ENCODE assay signal across 19 cellular contexts in genomic region chrX:23982891-23983290, GRCh38. TPM values are rescaled to one million over a fixed set of nuclear protein-coding genes. Genes with fewer than 3 reads are reported as not detected.
DNase-seq lines count a peak whose midpoint lies in the region; ATAC-seq and TF ChIP-seq lines count a peak whose summit lies in the region.
"Had no signal": no experiment of that assay in that cellular context is flagged by ENCODE, and none has a peak within 500 bp of the region (broad histone marks: within the 10 kb centered on the region; RNA-seq: fewer than 3 reads in every experiment).

No MANE protein-coding gene starts in this region.

- no peaks in the 10 kb centered on the region for H3K79me1 ChIP-seq in H9 (ENCODE audit: insufficient read depth, low read depth, low read length, poor library complexity, severe bottlenecking)

- no peak overlapping the region for H4K91ac ChIP-seq in H9 (ENCODE audit: insufficient read length, low read depth, low read length)

- H3K4me2 ChIP-seq in H9 (ENCODE audit: insufficient read depth, insufficient read length, low read length), result no peak overlapping the region

- no peak for TF ChIP-seq CTCF in H9 (conservative IDR thresholded peaks at IDR 0.05)
- TF ChIP-seq CTCF in WTC11 (IDR thresholded peaks at IDR 0.05), result no peak
- no peak for TF ChIP-seq CTCF in thyroid gland (IDR thresholded peaks at IDR 0.05)
- no peak for TF ChIP-seq CTCF in upper lobe of right lung (IDR thresholded peaks at IDR 0.05)

- no peaks in the 10 kb centered on the region for H3K79me2 ChIP-seq in H9 (ENCODE audit: insufficient read depth, low read length)

- no peak overlapping the region for H2BK20ac ChIP-seq in H9 (ENCODE audit: low read depth, low read length, poor library complexity, severe bottlenecking)

- H3K27me3 Mint-ChIP-seq in H9 (ENCODE audit: low read depth) (no peaks in the 10 kb centered on the region), WTC11 (ENCODE audit: low read depth) (no peaks in the 10 kb centered on the region)
- H3K27me3 Mint-ChIP-seq in central memory CD8-positive, alpha-beta T cell, result no peaks in the 10 kb centered on the region
- H3K27me3 Mint-ChIP-seq: CD4-positive, CD25-positive, alpha-beta regulatory T cell had no signal

- DNase-seq in ELF-1 (ENCODE audit: low read depth, low spot score), result peak; percentile 29
- no peak for DNase-seq in H9
- no peak for DNase-seq in WTC11 (ENCODE audit: low spot score)
- no peak for DNase-seq in central memory CD8-positive, alpha-beta T cell (ENCODE audit: low spot score in 2 of 2)
- no peak for DNase-seq in thyroid gland
- no peak for DNase-seq in upper lobe of right lung
- DNase-seq in NCI-H2227 (lab: John Stamatoyannopoulos, UW; ENCODE audit: unreplicated experiment), result no peak
- DNase-seq: ACHN; BE2C; C1 segment of cervical spinal cord; CD4-positive, CD25-positive, alpha-beta regulatory T cell; CD8-positive, alpha-beta memory T cell; COR-L47; DMS 273 treated with DMSO at 0.1 percent for 48 hours; DMS53; DND-41; EL; HCEC 1CT; KG1 had no signal

- H3K14ac ChIP-seq in H9 (ENCODE audit: insufficient read depth, low read length), result no peak overlapping the region

- no peak overlapping the region for H3K9ac ChIP-seq in H9 (ENCODE audit: extremely low read depth, insufficient read length, low read length)

- H3K27ac Mint-ChIP-seq in H9 (peak overlapping the region; percentile 4 to 77 (median 9); a peak in 5 of 7 replicates), WTC11 (peak overlapping the region; percentile 24; the same call in 1 of the 2 replicates)
- H3K27ac Mint-ChIP-seq in central memory CD8-positive, alpha-beta T cell (ENCODE audit: low read depth), result peak overlapping the region; percentile 33

- H3K4me1 Mint-ChIP-seq in H9, result peaks cover 30 to 39% of the 10 kb centered on the region in 2 experiments
- peaks cover 30% of the 10 kb centered on the region for H3K4me1 Mint-ChIP-seq in WTC11
- peaks cover 11% of the 10 kb centered on the region for H3K4me1 Mint-ChIP-seq in central memory CD8-positive, alpha-beta T cell

- no peak for TF ChIP-seq POLR2A in thyroid gland (IDR thresholded peaks at IDR 0.05)

- H3K4me3 ChIP-seq in thyroid gland (replicated peaks in 1 of 3) (no peak overlapping the region), upper lobe of right lung (no peak overlapping the region)

- H3T11ph ChIP-seq in H9 (ENCODE audit: low read length), result no peak overlapping the region

- H4K8ac ChIP-seq in H9 (replicated peaks; ENCODE audit: insufficient read length, low read depth, low read length), result no peak overlapping the region

- intact Hi-C loops in thyroid gland (cut with DNase I), result no loop called here
- intact Hi-C loops in upper lobe of right lung (cut with DNase I), result no loop called here

- H3K23ac ChIP-seq in H9 (ENCODE audit: insufficient read length, low read depth, low read length), result no peak overlapping the region

- no peaks in the 10 kb centered on the region for H4K20me1 ChIP-seq in H9 (ENCODE audit: control insufficient read depth, insufficient read depth, insufficient read length)

- H3K4ac ChIP-seq in H9 (ENCODE audit: low read depth, low read length), result no peak overlapping the region

- ATAC-seq in WTC11, result no peak
- ATAC-seq in central memory CD8-positive, alpha-beta T cell (replicated peaks; ENCODE audit: extremely low read depth, poor library complexity, severe bottlenecking), result no peak
- ATAC-seq in upper lobe of right lung, result no peak

- no peak overlapping the region for H2AFZ ChIP-seq in H9 (ENCODE audit: low read length)

- H3K9me3 ChIP-seq in H9 (ENCODE audit: control insufficient read depth, low read depth, low read length) (no peaks in the 10 kb centered on the region), thyroid gland (no peaks in the 10 kb centered on the region), upper lobe of right lung (no peaks in the 10 kb centered on the region)
- H3K9me3 ChIP-seq: BE2C had no signal

- no peaks in the 10 kb centered on the region for H3K23me2 ChIP-seq in H9 (ENCODE audit: insufficient read length, low read depth, low read length, poor library complexity, severe bottlenecking)

- H3K9me3 Mint-ChIP-seq in H9 (no peaks in the 10 kb centered on the region), WTC11 (no peaks in the 10 kb centered on the region)
- H3K9me3 Mint-ChIP-seq in central memory CD8-positive, alpha-beta T cell, result no peaks in the 10 kb centered on the region
- H3K9me3 Mint-ChIP-seq: CD8-positive, alpha-beta memory T cell had no signal

- H3K56ac ChIP-seq in H9 (ENCODE audit: insufficient read length, low read depth, low read length), result no peak overlapping the region

- H2BK12ac ChIP-seq in H9 (ENCODE audit: insufficient read length, low read depth, low read length), result no peak overlapping the region

- H3K27me3 ChIP-seq in H9 (ENCODE audit: insufficient read depth, low read length) (no peaks in the 10 kb centered on the region), thyroid gland (no peaks in the 10 kb centered on the region), upper lobe of right lung (no peaks in the 10 kb centered on the region)
- H3K27me3 ChIP-seq: BE2C had no signal

- POLR2A ChIA-PET in WTC11 (lab: Charles Lee), result no interaction called here

- H3K36me3 ChIP-seq in thyroid gland (no peaks in the 10 kb centered on the region), upper lobe of right lung (peaks cover 16% of the 10 kb centered on the region)

- no peak overlapping the region for H3K18ac ChIP-seq in H9 (ENCODE audit: insufficient read length, low read depth, low read length)

- H2BK120ac ChIP-seq in H9 (ENCODE audit: low read depth, low read length, poor library complexity, severe bottlenecking), result no peak overlapping the region

- H3K4me1 ChIP-seq in H9 (ENCODE audit: insufficient read depth, low read length), result peaks cover 7% of the 10 kb centered on the region; the same call in 1 of the 2 replicates
- no peaks in the 10 kb centered on the region for H3K4me1 ChIP-seq in thyroid gland
- H3K4me1 ChIP-seq in upper lobe of right lung, result no peaks in the 10 kb centered on the region
- H3K4me1 ChIP-seq: BE2C had no signal

- H4K5ac ChIP-seq in H9 (ENCODE audit: insufficient read length, low read depth, low read length), result no peak overlapping the region

- no peak overlapping the region for H2AK5ac ChIP-seq in H9 (ENCODE audit: insufficient read length, low read length)

- no peak overlapping the region for H2BK15ac ChIP-seq in H9 (ENCODE audit: low read depth, low read length)

- no CpG with 5 or more reads among the region's 1 CpG for WGBS in H9 (ENCODE audit: extremely low coverage, insufficient read length, low lambda C conversion rate)
- whole genome bisulfite sequencing in thyroid gland, 2 donors, result 78 to 79% methylated on average over 1 of the region's 1 CpG

- H3K36me3 Mint-ChIP-seq in H9 (ENCODE audit: insufficient read depth in 1 of 3, low read depth in 3 of 3), result peaks cover 6 to 27% (median 22%) of the 10 kb centered on the region in 3 experiments; a peak in 6 of 7 replicates
- peaks cover 1% of the 10 kb centered on the region for H3K36me3 Mint-ChIP-seq in WTC11
- H3K36me3 Mint-ChIP-seq in central memory CD8-positive, alpha-beta T cell (ENCODE audit: insufficient read depth), result peaks cover 19% of the 10 kb centered on the region

- no peak overlapping the region for H3K27ac ChIP-seq in H9 (ENCODE audit: insufficient read length, low read depth, low read length)
- no peak overlapping the region for H3K27ac ChIP-seq in thyroid gland
- H3K27ac ChIP-seq in upper lobe of right lung, result no peak overlapping the region

- H3K4me3 Mint-ChIP-seq in H9 (no peak overlapping the region), WTC11 (no peak overlapping the region)
- H3K4me3 Mint-ChIP-seq in central memory CD8-positive, alpha-beta T cell, result no peak overlapping the region
- H3K4me3 Mint-ChIP-seq: CD4-positive, CD25-positive, alpha-beta regulatory T cell; CD8-positive, alpha-beta memory T cell had no signal

- CTCF ChIA-PET in WTC11 (lab: Charles Lee), result interaction anchor here (1.0 kb wide), 1 partner anchor 71 kb away, joined by 4 read pairs; no protein-coding TSS in a partner anchor

- no peak overlapping the region for H2BK5ac ChIP-seq in H9 (ENCODE audit: insufficient read length, low read length)

TF ChIP-seq in WTC11, 78 proteins besides CTCF, POLR2A, EP300 and RAD21 (continues in another document):
- no peak for TF ChIP-seq ZNF138 (CRISPR knock-in tag; conservative IDR thresholded peaks at IDR 0.05)
- no peak for TF ChIP-seq HMGA2 (CRISPR knock-in tag; IDR thresholded peaks at IDR 0.05)
- TF ChIP-seq ATF3 (CRISPR knock-in tag; conservative IDR thresholded peaks at IDR 0.05), result no peak
- TF ChIP-seq NR1H2 (CRISPR knock-in tag; IDR thresholded peaks at IDR 0.05), result no peak
- TF ChIP-seq TEAD4 (CRISPR knock-in tag; IDR thresholded peaks at IDR 0.05), result no peak
- no peak for TF ChIP-seq NFYB (CRISPR knock-in tag; conservative IDR thresholded peaks at IDR 0.05; ENCODE audit: low read depth)
- no peak for TF ChIP-seq CBFB (CRISPR knock-in tag; IDR thresholded peaks at IDR 0.05; ENCODE audit: low read depth)
- no peak for TF ChIP-seq FOXP4 (CRISPR knock-in tag; IDR thresholded peaks at IDR 0.05)

RNA-seq across cellular contexts. Expression of gene KLHL15, which starts 44.1 kb away (rescaled TPM):
- total RNA-seq in H9 (2021) (18.7 and 19.0 TPM in 2 replicates), WTC11 (2021) (6.6 to 7.4 TPM (median 7.2 TPM) in 3 replicates), thyroid gland (10 to 100 TPM; 12.4 to 19.4 (median 13.7) TPM), upper lobe of right lung (7.1 TPM)
